ENCODE assay signal across 1 cellular context in genomic region chr2:129144082-129144791, GRCh38.
TF ChIP-seq lines count a peak whose summit lies in the region.

No MANE protein-coding gene starts in this region.

TF ChIP-seq in K562, 482 proteins besides CTCF, POLR2A, EP300 and RAD21 (continued from another document and continues in another):
- TF ChIP-seq MGA (IDR thresholded peaks at IDR 0.05) (no peak), TCF15 (CRISPR knock-in tag; IDR thresholded peaks at IDR 0.05) (no peak), HOXB6 (CRISPR knock-in tag; IDR thresholded peaks at IDR 0.05; ENCODE audit: borderline replicate concordance) (no peak), E2F6 (IDR thresholded peaks at IDR 0.05; ENCODE audit: borderline replicate concordance in 1 of 2, extremely low read depth in 1 of 2, insufficient read depth in 1 of 2, insufficient read length in 1 of 2, low read depth in 1 of 2, low read length in 1 of 2, poor library complexity in 1 of 2, severe bottlenecking in 1 of 2) (peak in 1 of 2 experiments; percentile 17), ZNF224 (CRISPR knock-in tag; IDR thresholded peaks at IDR 0.05) (no peak), CBX2 (IDR thresholded peaks at IDR 0.05; ENCODE audit: insufficient read depth, low read length, poor library complexity, severe bottlenecking) (no peak), ZNF449 (CRISPR knock-in tag; IDR thresholded peaks at IDR 0.05) (no peak), YBX1 (IDR thresholded peaks at IDR 0.05) (no peak), ZNF165 (CRISPR knock-in tag; IDR thresholded peaks at IDR 0.05; ENCODE audit: borderline replicate concordance) (no peak), CTBP1 (IDR thresholded peaks at IDR 0.05; ENCODE audit: borderline replicate concordance) (no peak), CHD7 (IDR thresholded peaks at IDR 0.05; ENCODE audit: low read depth, low read length) (no peak), DDX20 (tag; IDR thresholded peaks at IDR 0.05; ENCODE audit: low read depth) (no peak), PHB (CRISPR knock-in tag; IDR thresholded peaks at IDR 0.05) (no peak), PREB (CRISPR knock-in tag; IDR thresholded peaks at IDR 0.05) (no peak), RBFOX2 (IDR thresholded peaks at IDR 0.05; ENCODE audit: low read depth, low read length) (0 out of 2 replicates have a peak, but pooled peaks have one; percentile 23), TEAD4 (IDR thresholded peaks at IDR 0.05; ENCODE audit: low read length) (no peak), TEAD4 (CRISPR knock-in tag; IDR thresholded peaks at IDR 0.05; ENCODE audit: borderline replicate concordance) (no peak), SAP30 (IDR thresholded peaks at IDR 0.05; ENCODE audit: borderline replicate concordance, insufficient read depth, low read depth, low read length, poor library complexity, severe bottlenecking) (no peak), PHF8 (IDR thresholded peaks at IDR 0.05; ENCODE audit: borderline replicate concordance, low read length) (no peak), VEZF1 (CRISPR knock-in tag; IDR thresholded peaks at IDR 0.05) (no peak)
